Comparison of ENCODE assay signal across 8 cellular contexts in genomic region chr7:90244909-90245841, GRCh38. TPM values are rescaled to one million over a fixed set of nuclear protein-coding genes. Genes with fewer than 3 reads are reported as not detected.
DNase-seq lines count a peak whose midpoint lies in the region; ATAC-seq lines count a peak whose summit lies in the region.

CFAP69 (plus strand) TSS chr7:90245174; CDS start chr7:90245425, 251 bp downstream.

- no peak within 1 kb of the TSS for H2BK5ac ChIP-seq in mesenchymal stem cell (ENCODE audit: low read depth, low read length, poor library complexity, severe bottlenecking)

- no peak within 1 kb of the TSS for H2AK5ac ChIP-seq in mesenchymal stem cell (ENCODE audit: low read length, severe bottlenecking)

- H3K27ac ChIP-seq in CD4-positive, alpha-beta memory T cell (ENCODE audit: low read depth, low read length) = peak within 1 kb of the TSS; percentile 9
- H3K27ac ChIP-seq in mesenchymal stem cell (ENCODE audit: low read length, poor library complexity, severe bottlenecking) = no peak within 1 kb of the TSS

- peak within 1 kb of the TSS; percentile 43 to 62 for H3K4me3 ChIP-seq in CD4-positive, alpha-beta memory T cell (ENCODE audit: low read length in 2 of 2)
- peak within 1 kb of the TSS; percentile 78 to 94 for H3K4me3 ChIP-seq in mesenchymal stem cell (ENCODE audit: insufficient read depth in 1 of 2, low read depth in 1 of 2, low read length in 2 of 2)

- peaks cover 12 to 25% (median 23%) of the 10 kb centered on the region in 4 donors for H3K4me1 Mint-ChIP-seq in CD4-positive, alpha-beta memory T cell
- H3K4me1 Mint-ChIP-seq in effector memory CD8-positive, alpha-beta T cell (ENCODE audit: low read depth in 2 of 2) = peaks cover 18 to 21% of the 10 kb centered on the region in 2 donors

- POLR2A ChIA-PET in CD4-positive, alpha-beta memory T cell (lab: Charles Lee; ENCODE audit: partially characterized antibody) = no interaction called here

- no peaks in the 10 kb centered on the region for H3K9me3 Mint-ChIP-seq in CD4-positive, alpha-beta memory T cell
- H3K9me3 Mint-ChIP-seq in effector memory CD8-positive, alpha-beta T cell = no peaks in the 10 kb centered on the region

- under 1% methylated on average over 59 of the region's 59 CpGs for WGBS in mesenchymal stem cell

- H2AFZ ChIP-seq in mesenchymal stem cell (ENCODE audit: low read depth, low read length) = peak within 1 kb of the TSS; percentile 91

- no peak within 1 kb of the TSS for H4K8ac ChIP-seq in mesenchymal stem cell (ENCODE audit: low read length)

- H3K4ac ChIP-seq in mesenchymal stem cell (ENCODE audit: low read depth in 1 of 2, low read length in 2 of 2) = no peak within 1 kb of the TSS

- H2BK15ac ChIP-seq in mesenchymal stem cell (ENCODE audit: low read depth, poor library complexity, severe bottlenecking) = no peak within 1 kb of the TSS

- no peaks in the 10 kb centered on the region for H3K36me3 ChIP-seq in CD4-positive, alpha-beta memory T cell (ENCODE audit: insufficient read depth, low read length)
- no peaks in the 10 kb centered on the region for H3K36me3 ChIP-seq in mesenchymal stem cell (ENCODE audit: control insufficient read depth in 1 of 2, insufficient read depth in 2 of 2, low read depth in 1 of 2, low read length in 2 of 2)

- H3K4me2 ChIP-seq in mesenchymal stem cell (ENCODE audit: low read length, poor library complexity, severe bottlenecking) = peak within 1 kb of the TSS; percentile 99

- H4K91ac ChIP-seq in mesenchymal stem cell (ENCODE audit: low read length) = no peak within 1 kb of the TSS

- H3K36me3 Mint-ChIP-seq in CD4-positive, alpha-beta memory T cell = peaks cover 0 to 4% of the 10 kb centered on the region in 2 donors
- peaks cover 12% of the 10 kb centered on the region for H3K36me3 Mint-ChIP-seq in effector memory CD8-positive, alpha-beta T cell (ENCODE audit: insufficient read depth)

- H3K27ac Mint-ChIP-seq in CD4-positive, alpha-beta memory T cell = peak within 1 kb of the TSS; percentile 71 to 89 (median 77)
- peak within 1 kb of the TSS; percentile 73 to 93 for H3K27ac Mint-ChIP-seq in effector memory CD8-positive, alpha-beta T cell

- H3K27me3 Mint-ChIP-seq in CD4-positive, alpha-beta memory T cell = peaks cover 12 to 21% of the 10 kb centered on the region in 2 donors
- peaks cover 25 to 28% of the 10 kb centered on the region in 2 donors for H3K27me3 Mint-ChIP-seq in effector memory CD8-positive, alpha-beta T cell

- H2BK12ac ChIP-seq in mesenchymal stem cell (ENCODE audit: low read length in 2 of 2) = peak within 1 kb of the TSS in 1 of 2 experiments; percentile 34

- intact Hi-C loops in CD4-positive, alpha-beta memory T cell (cut with micrococcal nuclease) = loop anchor here (1.0 to 10.0 kb wide), 2 partner anchors 101 to 160 kb away; partner anchors contain the start of genes CLDN12 and GTPBP10

- peaks cover 17% of the 10 kb centered on the region for H3K4me1 ChIP-seq in CD4-positive, alpha-beta memory T cell (ENCODE audit: insufficient read depth, low read length)
- H3K4me1 ChIP-seq in mesenchymal stem cell (ENCODE audit: control insufficient read depth, insufficient read depth, low read depth, low read length) = peaks cover 10% of the 10 kb centered on the region

- no peak within 1 kb of the TSS for H3K23ac ChIP-seq in mesenchymal stem cell (ENCODE audit: low read length in 2 of 2)

- peaks cover 14% of the 10 kb centered on the region for H3K27me3 ChIP-seq in CD4-positive, alpha-beta memory T cell (ENCODE audit: insufficient read depth, low read length)
- H3K27me3 ChIP-seq in mesenchymal stem cell (ENCODE audit: control insufficient read depth in 1 of 2, insufficient read depth in 1 of 2, low read length in 2 of 2) = peaks cover 0 to 38% of the 10 kb centered on the region in 2 experiments

- peak within 1 kb of the TSS; percentile 97 for H3K9ac ChIP-seq in mesenchymal stem cell (ENCODE audit: low read length)

- ATAC-seq in GM19395 (IDR thresholded peaks at IDR 0.05; ENCODE audit: unreplicated experiment) (peak; percentile 82), HG03520 (IDR thresholded peaks at IDR 0.05; ENCODE audit: unreplicated experiment) (peak; percentile 81)
- ATAC-seq in effector memory CD8-positive, alpha-beta T cell (replicated peaks) = peak; percentile 91

- H2BK120ac ChIP-seq in mesenchymal stem cell (ENCODE audit: low read depth, low read length) = no peak within 1 kb of the TSS

- H3K18ac ChIP-seq in mesenchymal stem cell (ENCODE audit: low read depth in 1 of 2, low read length in 2 of 2) = peak within 1 kb of the TSS in 1 of 2 experiments; percentile 37

- DNase-seq in CD4-positive, alpha-beta memory T cell = peak; percentile 83 to 89 (median 84)
- DNase-seq in NCI-H82 treated with DMSO at 0.1 percent for 48 hours (lab: John Stamatoyannopoulos, UW; ENCODE audit: unreplicated experiment) (peak; percentile 51), mesenchymal stem cell (peak; percentile 86)
- peak; percentile 96 for DNase-seq in activated CD8-positive, alpha-beta memory T cell treated with anti-CD3 and anti-CD28 coated beads for 24 hours
- peak; percentile 83 to 85 (median 83) for DNase-seq in effector memory CD8-positive, alpha-beta T cell
- DNase-seq in stimulated activated CD4-positive, alpha-beta T cell treated with anti-CD3 and anti-CD28 coated beads, TNF-alpha, amount 100 ng/mL, for 48 hours (ENCODE audit: low read depth in 3 of 3) = peak; percentile 73 to 85 (median 73)

- H3K4me3 Mint-ChIP-seq in CD4-positive, alpha-beta memory T cell = peak within 1 kb of the TSS; percentile 88 to 95 (median 92)
- H3K4me3 Mint-ChIP-seq in effector memory CD8-positive, alpha-beta T cell = peak within 1 kb of the TSS; percentile 89 to 92

- H3K9me3 ChIP-seq in CD4-positive, alpha-beta memory T cell (ENCODE audit: control insufficient read depth in 1 of 2, low read length in 2 of 2) = no peaks in the 10 kb centered on the region
- H3K9me3 ChIP-seq in mesenchymal stem cell (ENCODE audit: control insufficient read depth, low read length) = no peaks in the 10 kb centered on the region

- H3K79me1 ChIP-seq in mesenchymal stem cell (replicated peaks; ENCODE audit: low read length, poor library complexity, severe bottlenecking) = no peaks in the 10 kb centered on the region

- H3K14ac ChIP-seq in mesenchymal stem cell (ENCODE audit: low read length in 2 of 2) = peak within 1 kb of the TSS in 1 of 2 experiments; percentile 61

- CTCF ChIA-PET in CD4-positive, alpha-beta memory T cell (lab: Charles Lee; ENCODE audit: partially characterized antibody) = interaction anchor here (0.7 kb wide), 1 partner anchor 16 kb away, joined by 3 read pairs; no protein-coding TSS in a partner anchor

RNA-seq across cellular contexts. Expression of gene CFAP69, which starts in this region (rescaled TPM):
- under 1 TPM in 1 of 2 experiments, not detected in 1; 0.58 TPM for total RNA-seq in CD4-positive, alpha-beta memory T cell
- not detected for polyA plus RNA-seq in CD4-positive, alpha-beta memory T cell
- polyA plus RNA-seq in mesenchymal stem cell (2013, experiment 1 of 2) = 0.73 TPM
- 0.85 TPM for polyA plus RNA-seq in mesenchymal stem cell (2013, experiment 2 of 2)

Comparison
In these comparisons a context has a peak if more than half of its experiments do, and no peak if none do; other contexts are left out.
1. Peak in DNase-seq, H3K4me3 ChIP-seq and H3K27ac ChIP-seq in CD4-positive, alpha-beta memory T cell; RNA of the gene not detected or under 1 TPM.